20 cellular contexts compared by ENCODE assay signal in the genomic region with DNA sequence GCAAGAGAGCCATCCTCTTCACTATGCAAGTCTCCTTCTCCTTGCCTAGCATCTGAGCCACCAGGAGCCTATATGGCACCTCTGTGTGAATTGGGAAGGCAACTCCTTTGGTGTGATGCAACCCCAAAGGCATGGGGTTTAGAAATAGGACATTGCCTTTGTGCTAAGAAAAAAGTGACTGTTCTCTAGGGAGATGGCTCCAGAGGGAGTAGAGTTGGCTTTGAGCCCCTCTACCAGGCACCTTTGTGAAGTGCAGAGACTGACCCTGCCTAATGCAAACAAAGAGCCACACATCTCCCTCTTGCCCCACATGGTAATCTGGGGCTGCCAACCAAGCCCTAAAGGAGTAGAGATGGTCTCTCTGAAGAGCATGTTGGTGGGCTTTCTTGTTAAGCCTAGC.
"Had no signal": no experiment of that assay in that cellular context is flagged by ENCODE, and none has a peak within 500 bp of the region (broad histone marks: within the 10 kb centered on the region; RNA-seq: fewer than 3 reads in every experiment).

No MANE protein-coding gene starts in this region.

- H3K4me3 Mint-ChIP-seq: activated B cell treated with CpG ODN at 0.5 μM for 24 hours; activated CD4-positive, alpha-beta T cell treated with anti-CD3 and anti-CD28 coated beads for 36 hours; activated naive CD4-positive, alpha-beta T cell treated with anti-CD3 and anti-CD28 coated beads for 36 hours; activated naive CD8-positive, alpha-beta T cell treated with anti-CD3 and anti-CD28 coated beads, Interleukin-2, amount 10 ng/mL, durations not matched to agents 7 days and 5 days; natural killer cell treated with Interleukin-12 subunit alpha and Interleukin-12 subunit beta and Interleukin-15 and Interleukin-18, amount 100 ng/mL, for 72 hours had no signal

- H3K27me3 ChIP-seq: gastrocnemius medialis, pancreas, right atrium auricular region had no signal

- H3K4me1 ChIP-seq: esophagus squamous epithelium, gastrocnemius medialis, pancreas, psoas muscle, right atrium auricular region, upper lobe of right lung had no signal

- DNase-seq: activated B cell treated with CpG ODN at 0.5 μM for 24 hours; activated CD4-positive, alpha-beta T cell treated with anti-CD3 and anti-CD28 coated beads for 36 hours; activated CD4-positive, alpha-beta T cell treated with anti-CD3 and anti-CD28 coated beads, Interleukin-2, amount 50 U/mL, for 4 hours; activated effector memory CD4-positive, alpha-beta T cell treated with Interleukin-2 at 50 U/mL for 16 hours; activated naive CD4-positive, alpha-beta T cell treated with anti-CD3 and anti-CD28 coated beads for 36 hours; activated naive CD8-positive, alpha-beta T cell treated with anti-CD3 and anti-CD28 coated beads, Interleukin-2, amount 10 ng/mL, durations not matched to agents 7 days and 5 days; activated T-cell treated with anti-CD3 and anti-CD28 coated beads, Interleukin-2, amount 50 U/mL, for 48 hours; cerebellar nuclear complex; esophagus squamous epithelium; gastrocnemius medialis; left cardiac atrium; psoas muscle; stimulated activated CD4-positive, alpha-beta T cell treated with anti-CD3 and anti-CD28 coated beads, Interleukin-4, amount 100 ng/mL, for 24 hours; stimulated activated naive CD8-positive, alpha-beta T cell treated with anti-CD3 and anti-CD28 coated beads, Interleukin-15, Interleukin-2, amounts not matched to agents 100 U/mL and 50 U/mL, for 24 hours; T-helper 9 cell; upper lobe of right lung had no signal

- H3K36me3 ChIP-seq: esophagus squamous epithelium, gastrocnemius medialis, pancreas, right atrium auricular region, upper lobe of right lung had no signal

- ATAC-seq: activated CD4-positive, alpha-beta T cell treated with anti-CD3 and anti-CD28 coated beads for 36 hours; gastrocnemius medialis; natural killer cell treated with Interleukin-12 subunit alpha and Interleukin-12 subunit beta and Interleukin-15 and Interleukin-18, amount 100 ng/mL, for 72 hours; stimulated activated naive CD8-positive, alpha-beta T cell treated with anti-CD3 and anti-CD28 coated beads, Interleukin-15, Interleukin-2, amounts not matched to agents 100 U/mL and 50 U/mL, for 24 hours; upper lobe of right lung had no signal

- H3K9me3 ChIP-seq: esophagus squamous epithelium, gastrocnemius medialis, pancreas, psoas muscle, right atrium auricular region, upper lobe of right lung had no signal

- H3K9me3 Mint-ChIP-seq: activated B cell treated with CpG ODN at 0.5 μM for 24 hours; activated naive CD4-positive, alpha-beta T cell treated with anti-CD3 and anti-CD28 coated beads for 36 hours; activated naive CD8-positive, alpha-beta T cell treated with anti-CD3 and anti-CD28 coated beads, Interleukin-2, amount 10 ng/mL, durations not matched to agents 7 days and 5 days had no signal

- H3K36me3 Mint-ChIP-seq: activated naive CD8-positive, alpha-beta T cell treated with anti-CD3 and anti-CD28 coated beads, Interleukin-2, amount 10 ng/mL, durations not matched to agents 7 days and 5 days; natural killer cell treated with Interleukin-12 subunit alpha and Interleukin-12 subunit beta and Interleukin-15 and Interleukin-18, amount 100 ng/mL, for 72 hours had no signal

- H3K27ac Mint-ChIP-seq: activated B cell treated with CpG ODN at 0.5 μM for 24 hours; activated CD4-positive, alpha-beta T cell treated with anti-CD3 and anti-CD28 coated beads for 36 hours; activated naive CD4-positive, alpha-beta T cell treated with anti-CD3 and anti-CD28 coated beads for 36 hours; activated naive CD8-positive, alpha-beta T cell treated with anti-CD3 and anti-CD28 coated beads, Interleukin-2, amount 10 ng/mL, durations not matched to agents 7 days and 5 days; natural killer cell treated with Interleukin-12 subunit alpha and Interleukin-12 subunit beta and Interleukin-15 and Interleukin-18, amount 100 ng/mL, for 72 hours had no signal

- H3K4me1 Mint-ChIP-seq: activated B cell treated with CpG ODN at 0.5 μM for 24 hours; activated CD4-positive, alpha-beta T cell treated with anti-CD3 and anti-CD28 coated beads for 36 hours; activated naive CD8-positive, alpha-beta T cell treated with anti-CD3 and anti-CD28 coated beads, Interleukin-2, amount 10 ng/mL, durations not matched to agents 7 days and 5 days had no signal

- H3K27ac ChIP-seq: coronary artery, esophagus squamous epithelium, gastrocnemius medialis, pancreas, psoas muscle, right atrium auricular region, upper lobe of right lung had no signal

- H3K4me3 ChIP-seq: coronary artery, esophagus squamous epithelium, gastrocnemius medialis, pancreas, psoas muscle, right atrium auricular region, upper lobe of right lung had no signal
